Comparison of ENCODE assay signal across 12 cellular contexts in the genomic region with DNA sequence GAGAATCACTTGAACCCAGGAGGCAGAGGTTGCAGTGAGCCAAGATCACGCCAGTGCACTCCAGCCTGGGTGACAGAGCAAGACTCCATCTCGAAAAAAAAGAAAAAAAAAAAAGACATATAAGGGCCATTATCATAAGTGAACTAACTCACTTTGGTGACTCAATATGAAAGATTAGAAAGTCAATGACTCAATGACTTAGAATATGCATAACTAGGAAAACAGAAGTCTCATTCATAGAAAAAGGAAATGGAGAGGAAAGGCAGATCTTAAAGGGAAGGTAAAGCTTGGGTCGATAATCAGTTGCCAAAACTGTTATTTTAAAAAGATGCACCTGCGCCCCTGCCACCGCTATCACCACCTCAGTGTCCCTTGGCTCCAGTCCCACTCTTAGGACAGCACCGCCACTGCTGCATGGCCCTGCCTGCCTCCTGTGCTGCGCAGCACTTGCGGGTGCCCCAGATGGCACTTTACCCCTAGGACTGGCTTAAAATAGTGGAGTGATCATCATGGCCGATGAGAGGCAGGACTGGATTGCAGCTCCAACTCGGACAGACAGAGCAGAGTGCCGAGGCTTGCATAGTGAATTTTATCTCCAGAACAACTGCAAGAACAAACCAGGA. TPM values are rescaled to one million over a fixed set of nuclear protein-coding genes. Genes with fewer than 3 reads are reported as not detected.
DNase-seq lines count a peak whose midpoint lies in the region; ATAC-seq and TF ChIP-seq lines count a peak whose summit lies in the region.
"Had no signal": no experiment of that assay in that cellular context is flagged by ENCODE, and none has a peak within 500 bp of the region (broad histone marks: within the 10 kb centered on the region; RNA-seq: fewer than 3 reads in every experiment).

No MANE protein-coding gene starts in this region.

- ATAC-seq in heart left ventricle (peak in 3 of 4 donors; percentile 37 to 64 (median 59)), right cardiac atrium (no peak), HG02981 (IDR thresholded peaks at IDR 0.05; ENCODE audit: unreplicated experiment) (peak; percentile 86), activated B cell treated with CpG ODN at 0.5 μM for 24 hours (ENCODE audit: low read depth) (peak; percentile 49)

- TF ChIP-seq POLR2A in heart left ventricle (IDR thresholded peaks at IDR 0.05): no peak

- no peak for TF ChIP-seq CTCF in heart left ventricle (IDR thresholded peaks at IDR 0.05)
- TF ChIP-seq CTCF in activated B cell treated with CpG ODN at 0.5 μM for 24 hours (IDR thresholded peaks at IDR 0.05): no peak
- TF ChIP-seq CTCF in mesothelial cell of epicardium (IDR thresholded peaks at IDR 0.05; ENCODE audit: unreplicated experiment): no peak

- H3K9me3 ChIP-seq in heart left ventricle (peaks cover 0 to 17% (median 0%) of the 10 kb centered on the region in 12 donors), right cardiac atrium (ENCODE audit: control insufficient read depth, low read length) (no peaks in the 10 kb centered on the region)
- H3K9me3 ChIP-seq: adrenal gland had no signal

- H3K4me3 ChIP-seq in heart left ventricle (no peak overlapping the region), right cardiac atrium (ENCODE audit: low read length) (no peak overlapping the region)
- H3K4me3 ChIP-seq: adrenal gland, BLaER1 had no signal

- H3K27me3 ChIP-seq in heart left ventricle (no peaks in the 10 kb centered on the region), right cardiac atrium (ENCODE audit: control insufficient read depth, insufficient read depth) (no peaks in the 10 kb centered on the region)
- H3K27me3 ChIP-seq: adrenal gland, BLaER1 had no signal

- CTCF ChIA-PET in activated B cell treated with CpG ODN at 0.5 μM for 24 hours (lab: Charles Lee): no interaction called here

- no peak overlapping the region for H3K4me3 Mint-ChIP-seq in activated B cell treated with CpG ODN at 0.5 μM for 24 hours
- H3K4me3 Mint-ChIP-seq in stimulated activated naive CD8-positive, alpha-beta T cell treated with anti-CD3 and anti-CD28 coated beads, Interleukin-15, Interleukin-2, amounts not matched to agents 100 ng/mL and 50 ng/mL, for 24 hours: peak overlapping the region; percentile 28
- no peak overlapping the region for H3K4me3 Mint-ChIP-seq in mesothelial cell of epicardium

- H3K4me1 Mint-ChIP-seq in activated B cell treated with CpG ODN at 0.5 μM for 24 hours: peaks cover 34% of the 10 kb centered on the region
- H3K4me1 Mint-ChIP-seq in stimulated activated naive CD8-positive, alpha-beta T cell treated with anti-CD3 and anti-CD28 coated beads, Interleukin-15, Interleukin-2, amounts not matched to agents 100 ng/mL and 50 ng/mL, for 24 hours (ENCODE audit: low read depth): peaks cover 66% of the 10 kb centered on the region
- H3K4me1 Mint-ChIP-seq in mesothelial cell of epicardium: no peaks in the 10 kb centered on the region

- intact Hi-C loops in heart left ventricle (cut with DNase I): no loop called here
- intact Hi-C loops in right cardiac atrium (cut with DNase I): no loop called here
- intact Hi-C loops in activated B cell treated with CpG ODN at 0.5 μM for 24 hours (cut with micrococcal nuclease): loop anchor here (2.0 kb wide), 1 partner anchor 56 kb away; a partner anchor contains a TSS

- H3K9me3 Mint-ChIP-seq in activated B cell treated with CpG ODN at 0.5 μM for 24 hours (peaks cover 21% of the 10 kb centered on the region), mesothelial cell of epicardium (peaks cover 41% of the 10 kb centered on the region)
- H3K9me3 Mint-ChIP-seq in stimulated activated naive CD8-positive, alpha-beta T cell treated with anti-CD3 and anti-CD28 coated beads, Interleukin-15, Interleukin-2, amounts not matched to agents 100 ng/mL and 50 ng/mL, for 24 hours: peaks cover 15% of the 10 kb centered on the region

- DNase-seq in heart left ventricle (no peak), right cardiac atrium (no peak), activated B cell treated with CpG ODN at 0.5 μM for 24 hours (no peak), NCI-H2196 treated with DMSO at 0.1 percent for 48 hours (lab: John Stamatoyannopoulos, UW; ENCODE audit: unreplicated experiment) (no peak), mesothelial cell of epicardium (ENCODE audit: low spot score in 2 of 2, unreplicated experiment in 2 of 2) (no peak), NCI-H2171 treated with DMSO at 0.1 percent for 48 hours (lab: John Stamatoyannopoulos, UW) (no peak)
- DNase-seq: adrenal gland, hypothalamus, occipital lobe had no signal

- peaks cover 0 to 29% (median 0%) of the 10 kb centered on the region in 12 donors for H3K4me1 ChIP-seq in heart left ventricle
- H3K4me1 ChIP-seq in right cardiac atrium (ENCODE audit: control insufficient read depth, insufficient read depth, low read length): peaks cover 1% of the 10 kb centered on the region
- H3K4me1 ChIP-seq: adrenal gland, BLaER1 had no signal

- H3K27ac Mint-ChIP-seq in activated B cell treated with CpG ODN at 0.5 μM for 24 hours (no peak overlapping the region), mesothelial cell of epicardium (no peak overlapping the region)
- peak overlapping the region; percentile 79 for H3K27ac Mint-ChIP-seq in stimulated activated naive CD8-positive, alpha-beta T cell treated with anti-CD3 and anti-CD28 coated beads, Interleukin-15, Interleukin-2, amounts not matched to agents 100 ng/mL and 50 ng/mL, for 24 hours

- peaks cover 0 to 45% (median 33%) of the 10 kb centered on the region in 9 donors for H3K36me3 ChIP-seq in heart left ventricle

- POLR2A ChIA-PET in activated B cell treated with CpG ODN at 0.5 μM for 24 hours (lab: Charles Lee): no interaction called here

- WGBS in heart left ventricle, 4 donors: 82 to 90% (median 85%) methylated on average over 11 of the region's 11 CpGs
- WGBS in right cardiac atrium: 86% methylated on average over 11 of the region's 11 CpGs

- H3K27me3 Mint-ChIP-seq in activated B cell treated with CpG ODN at 0.5 μM for 24 hours (no peaks in the 10 kb centered on the region), mesothelial cell of epicardium (ENCODE audit: low read depth) (no peaks in the 10 kb centered on the region)
- H3K27me3 Mint-ChIP-seq in stimulated activated naive CD8-positive, alpha-beta T cell treated with anti-CD3 and anti-CD28 coated beads, Interleukin-15, Interleukin-2, amounts not matched to agents 100 ng/mL and 50 ng/mL, for 24 hours: no peaks in the 10 kb centered on the region

- H3K36me3 Mint-ChIP-seq in activated B cell treated with CpG ODN at 0.5 μM for 24 hours (ENCODE audit: low read depth) (peaks cover 83% of the 10 kb centered on the region), mesothelial cell of epicardium (peaks cover 58% of the 10 kb centered on the region)
- peaks cover 72% of the 10 kb centered on the region for H3K36me3 Mint-ChIP-seq in stimulated activated naive CD8-positive, alpha-beta T cell treated with anti-CD3 and anti-CD28 coated beads, Interleukin-15, Interleukin-2, amounts not matched to agents 100 ng/mL and 50 ng/mL, for 24 hours (ENCODE audit: low read depth)

- H3K27ac ChIP-seq in heart left ventricle (no peak overlapping the region), right cardiac atrium (ENCODE audit: low read length) (no peak overlapping the region)
- H3K27ac ChIP-seq: adrenal gland, BLaER1 had no signal

RNA-seq across cellular contexts. Expression of a gene that starts 54.7 kb away (rescaled TPM):
- total RNA-seq in heart left ventricle: 10 to 100 TPM; 11.2 to 21.7 (median 15.5) TPM
- polyA plus RNA-seq in heart left ventricle: 1 to 10 TPM; 2.9 TPM
- 10 to 100 TPM; 12.2 to 16.4 (median 14.5) TPM for total RNA-seq in right cardiac atrium
- 2.7 TPM for polyA plus RNA-seq in right cardiac atrium
- 52.1 and 53.1 TPM in 2 replicates for total RNA-seq in activated B cell treated with CpG ODN at 0.5 μM for 24 hours
- total RNA-seq in mesothelial cell of epicardium: 21.4 to 23.1 TPM (median 21.7 TPM) in 3 replicates

Comparison
In these comparisons a context has a peak if more than half of its experiments do, and no peak if none do; other contexts are left out.
1. ATAC-seq: peak in heart left ventricle (3 of 4), HG02981 (single experiment) and activated B cell treated with CpG ODN at 0.5 μM for 24 hours (single experiment); none in right cardiac atrium (0 of 2).